ENCODE assay signal across 1 cellular context in the genomic region with DNA sequence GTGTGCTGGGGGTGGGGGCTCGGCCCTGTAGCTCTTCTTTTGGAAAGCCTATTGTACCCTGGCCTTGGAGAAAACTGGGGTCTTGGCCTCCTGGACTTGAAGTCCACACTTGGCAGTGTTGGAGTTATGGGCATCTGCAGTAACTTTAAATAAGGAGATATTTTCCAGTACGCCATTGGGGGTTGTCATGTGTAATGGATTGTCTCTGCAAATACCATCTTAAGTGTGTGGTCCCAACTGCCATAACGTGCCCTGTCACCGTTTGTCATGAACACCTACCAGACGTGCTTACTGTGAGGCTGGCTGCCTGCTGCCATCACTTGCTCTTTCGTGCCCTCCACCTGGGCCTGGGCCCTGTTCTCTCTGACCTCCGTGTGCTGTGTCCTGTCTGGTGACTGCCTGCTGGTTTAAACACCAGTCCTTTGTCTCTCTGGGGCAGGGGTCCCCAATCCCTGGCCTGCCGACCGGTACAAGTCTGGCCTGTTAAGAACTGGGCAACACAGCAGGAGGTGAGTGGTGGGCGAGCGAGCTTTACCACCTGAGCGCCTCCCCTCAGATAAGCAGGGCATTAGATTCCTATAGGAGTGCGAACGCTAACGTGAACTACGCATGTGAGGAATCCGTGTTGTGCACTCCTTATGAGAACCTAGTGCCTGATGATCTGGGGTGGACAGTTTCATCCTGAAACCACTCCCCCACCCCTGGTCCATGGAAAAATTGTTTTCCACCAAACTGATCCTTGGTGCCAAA.
TF ChIP-seq lines count a peak whose summit lies in the region.

No MANE protein-coding gene starts in this region.

TF ChIP-seq in K562, 482 proteins besides CTCF, POLR2A, EP300 and RAD21 (continued from another document and continues in another):
- TF ChIP-seq, protein P1, sequence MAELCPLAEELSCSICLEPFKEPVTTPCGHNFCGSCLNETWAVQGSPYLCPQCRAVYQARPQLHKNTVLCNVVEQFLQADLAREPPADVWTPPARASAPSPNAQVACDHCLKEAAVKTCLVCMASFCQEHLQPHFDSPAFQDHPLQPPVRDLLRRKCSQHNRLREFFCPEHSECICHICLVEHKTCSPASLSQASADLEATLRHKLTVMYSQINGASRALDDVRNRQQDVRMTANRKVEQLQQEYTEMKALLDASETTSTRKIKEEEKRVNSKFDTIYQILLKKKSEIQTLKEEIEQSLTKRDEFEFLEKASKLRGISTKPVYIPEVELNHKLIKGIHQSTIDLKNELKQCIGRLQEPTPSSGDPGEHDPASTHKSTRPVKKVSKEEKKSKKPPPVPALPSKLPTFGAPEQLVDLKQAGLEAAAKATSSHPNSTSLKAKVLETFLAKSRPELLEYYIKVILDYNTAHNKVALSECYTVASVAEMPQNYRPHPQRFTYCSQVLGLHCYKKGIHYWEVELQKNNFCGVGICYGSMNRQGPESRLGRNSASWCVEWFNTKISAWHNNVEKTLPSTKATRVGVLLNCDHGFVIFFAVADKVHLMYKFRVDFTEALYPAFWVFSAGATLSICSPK (IDR thresholded peaks at IDR 0.05; ENCODE audit: borderline replicate concordance): no peak
- TF ChIP-seq SMAD4 (CRISPR knock-in tag; conservative IDR thresholded peaks at IDR 0.05) (no peak), SNIP1 (IDR thresholded peaks at IDR 0.05; ENCODE audit: low read depth) (no peak), CXXC5 (CRISPR knock-in tag; IDR thresholded peaks at IDR 0.05) (no peak; the same call in 1 of the 2 replicates), ZNF766 (CRISPR knock-in tag; conservative IDR thresholded peaks at IDR 0.05) (no peak), PRMT5 (CRISPR knock-in tag; IDR thresholded peaks at IDR 0.05) (no peak), POLR2H (tag; IDR thresholded peaks at IDR 0.05; ENCODE audit: low read depth) (no peak), RAD51 (IDR thresholded peaks at IDR 0.05; ENCODE audit: borderline replicate concordance, low read depth) (no peak), KDM1A (IDR thresholded peaks at IDR 0.05) (no peak), ZNF785 (CRISPR knock-in tag; IDR thresholded peaks at IDR 0.05) (no peak), TAL1 (IDR thresholded peaks at IDR 0.05) (no peak), SAFB (IDR thresholded peaks at IDR 0.05; ENCODE audit: borderline replicate concordance, low read depth, low read length) (no peak), ZFX (CRISPR knock-in tag; IDR thresholded peaks at IDR 0.05) (no peak), CREM (IDR thresholded peaks at IDR 0.05; ENCODE audit: low read depth) (no peak), GATAD2A (IDR thresholded peaks at IDR 0.05) (no peak), CEBPG (CRISPR knock-in tag; IDR thresholded peaks at IDR 0.05) (no peak), CEBPG (tag; conservative IDR thresholded peaks at IDR 0.05 in 1 of 2, IDR thresholded peaks at IDR 0.05 in 1 of 2) (no peak), CEBPB (tag; IDR thresholded peaks at IDR 0.05) (no peak), ELF4 (CRISPR knock-in tag; IDR thresholded peaks at IDR 0.05) (0 out of 2 replicates have a peak, but pooled peaks have one; percentile 7), ZNF77 (CRISPR knock-in tag; IDR thresholded peaks at IDR 0.05) (peak; percentile 51), RBM22 (IDR thresholded peaks at IDR 0.05; ENCODE audit: low read depth, low read length, poor library complexity, severe bottlenecking) (no peak), CBFB (CRISPR knock-in tag; IDR thresholded peaks at IDR 0.05) (no peak), MEIS2 (IDR thresholded peaks at IDR 0.05; ENCODE audit: partially characterized antibody) (peak; percentile 20), ZNF436 (CRISPR knock-in tag; IDR thresholded peaks at IDR 0.05) (no peak), SREBF1 (IDR thresholded peaks at IDR 0.05; ENCODE audit: borderline replicate concordance, low read depth, low read length) (no peak), NCOA2 (IDR thresholded peaks at IDR 0.05; ENCODE audit: partially characterized antibody in 2 of 2) (no peak), RB1 (IDR thresholded peaks at IDR 0.05; ENCODE audit: low read depth) (peak; percentile 22; the same call in 1 of the 2 replicates), SNRNP70 (optimal IDR thresholded peaks at IDR 0.05; ENCODE audit: low read depth, low read length) (no peak), LARP7 (IDR thresholded peaks at IDR 0.05) (no peak), POLR3G (IDR thresholded peaks at IDR 0.05; ENCODE audit: extremely low read depth, insufficient read length, insufficient replicate concordance) (no peak), ZNF764 (CRISPR knock-in tag; IDR thresholded peaks at IDR 0.05; ENCODE audit: low read depth) (no peak), CBX1 (IDR thresholded peaks at IDR 0.05; ENCODE audit: low read depth) (no peak), XRCC3 (IDR thresholded peaks at IDR 0.05) (no peak; the same call in 1 of the 2 replicates), PHB2 (IDR thresholded peaks at IDR 0.05; ENCODE audit: low read depth) (no peak), ZFP36 (IDR thresholded peaks at IDR 0.05; ENCODE audit: low read depth, low read length, partially characterized antibody) (no peak), FUS (optimal IDR thresholded peaks at IDR 0.05; ENCODE audit: low read depth, low read length) (no peak), SMARCC2 (IDR thresholded peaks at IDR 0.05; ENCODE audit: low read depth) (no peak), PURB (CRISPR knock-in tag; IDR thresholded peaks at IDR 0.05; ENCODE audit: low read depth) (no peak), NUFIP1 (IDR thresholded peaks at IDR 0.05; ENCODE audit: partially characterized antibody) (peak; percentile 78)
- TF ChIP-seq, protein P2, sequence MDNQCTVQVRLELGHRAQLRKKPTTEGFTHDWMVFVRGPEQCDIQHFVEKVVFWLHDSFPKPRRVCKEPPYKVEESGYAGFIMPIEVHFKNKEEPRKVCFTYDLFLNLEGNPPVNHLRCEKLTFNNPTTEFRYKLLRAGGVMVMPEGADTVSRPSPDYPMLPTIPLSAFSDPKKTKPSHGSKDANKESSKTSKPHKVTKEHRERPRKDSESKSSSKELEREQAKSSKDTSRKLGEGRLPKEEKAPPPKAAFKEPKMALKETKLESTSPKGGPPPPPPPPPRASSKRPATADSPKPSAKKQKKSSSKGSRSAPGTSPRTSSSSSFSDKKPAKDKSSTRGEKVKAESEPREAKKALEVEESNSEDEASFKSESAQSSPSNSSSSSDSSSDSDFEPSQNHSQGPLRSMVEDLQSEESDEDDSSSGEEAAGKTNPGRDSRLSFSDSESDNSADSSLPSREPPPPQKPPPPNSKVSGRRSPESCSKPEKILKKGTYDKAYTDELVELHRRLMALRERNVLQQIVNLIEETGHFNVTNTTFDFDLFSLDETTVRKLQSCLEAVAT (IDR thresholded peaks at IDR 0.05): no peak
- TF ChIP-seq, protein P3, sequence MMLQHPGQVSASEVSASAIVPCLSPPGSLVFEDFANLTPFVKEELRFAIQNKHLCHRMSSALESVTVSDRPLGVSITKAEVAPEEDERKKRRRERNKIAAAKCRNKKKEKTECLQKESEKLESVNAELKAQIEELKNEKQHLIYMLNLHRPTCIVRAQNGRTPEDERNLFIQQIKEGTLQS (IDR thresholded peaks at IDR 0.05): no peak
- TF ChIP-seq, protein P3 (CRISPR knock-in tag; conservative IDR thresholded peaks at IDR 0.05): no peak
- TF ChIP-seq, protein P4, sequence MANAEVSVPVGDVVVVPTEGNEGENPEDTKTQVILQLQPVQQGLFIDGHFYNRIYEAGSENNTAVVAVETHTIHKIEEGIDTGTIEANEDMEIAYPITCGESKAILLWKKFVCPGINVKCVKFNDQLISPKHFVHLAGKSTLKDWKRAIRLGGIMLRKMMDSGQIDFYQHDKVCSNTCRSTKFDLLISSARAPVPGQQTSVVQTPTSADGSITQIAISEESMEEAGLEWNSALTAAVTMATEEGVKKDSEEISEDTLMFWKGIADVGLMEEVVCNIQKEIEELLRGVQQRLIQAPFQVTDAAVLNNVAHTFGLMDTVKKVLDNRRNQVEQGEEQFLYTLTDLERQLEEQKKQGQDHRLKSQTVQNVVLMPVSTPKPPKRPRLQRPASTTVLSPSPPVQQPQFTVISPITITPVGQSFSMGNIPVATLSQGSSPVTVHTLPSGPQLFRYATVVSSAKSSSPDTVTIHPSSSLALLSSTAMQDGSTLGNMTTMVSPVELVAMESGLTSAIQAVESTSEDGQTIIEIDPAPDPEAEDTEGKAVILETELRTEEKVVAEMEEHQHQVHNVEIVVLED (CRISPR knock-in tag; IDR thresholded peaks at IDR 0.05): no peak
- TF ChIP-seq, protein P5, sequence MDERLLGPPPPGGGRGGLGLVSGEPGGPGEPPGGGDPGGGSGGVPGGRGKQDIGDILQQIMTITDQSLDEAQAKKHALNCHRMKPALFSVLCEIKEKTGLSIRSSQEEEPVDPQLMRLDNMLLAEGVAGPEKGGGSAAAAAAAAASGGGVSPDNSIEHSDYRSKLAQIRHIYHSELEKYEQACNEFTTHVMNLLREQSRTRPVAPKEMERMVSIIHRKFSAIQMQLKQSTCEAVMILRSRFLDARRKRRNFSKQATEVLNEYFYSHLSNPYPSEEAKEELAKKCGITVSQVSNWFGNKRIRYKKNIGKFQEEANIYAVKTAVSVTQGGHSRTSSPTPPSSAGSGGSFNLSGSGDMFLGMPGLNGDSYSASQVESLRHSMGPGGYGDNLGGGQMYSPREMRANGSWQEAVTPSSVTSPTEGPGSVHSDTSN (CRISPR knock-in tag; IDR thresholded peaks at IDR 0.05; ENCODE audit: low read depth): no peak
- TF ChIP-seq, protein P5 (tag; conservative IDR thresholded peaks at IDR 0.05; ENCODE audit: low read depth): no peak
- TF ChIP-seq, protein P6, sequence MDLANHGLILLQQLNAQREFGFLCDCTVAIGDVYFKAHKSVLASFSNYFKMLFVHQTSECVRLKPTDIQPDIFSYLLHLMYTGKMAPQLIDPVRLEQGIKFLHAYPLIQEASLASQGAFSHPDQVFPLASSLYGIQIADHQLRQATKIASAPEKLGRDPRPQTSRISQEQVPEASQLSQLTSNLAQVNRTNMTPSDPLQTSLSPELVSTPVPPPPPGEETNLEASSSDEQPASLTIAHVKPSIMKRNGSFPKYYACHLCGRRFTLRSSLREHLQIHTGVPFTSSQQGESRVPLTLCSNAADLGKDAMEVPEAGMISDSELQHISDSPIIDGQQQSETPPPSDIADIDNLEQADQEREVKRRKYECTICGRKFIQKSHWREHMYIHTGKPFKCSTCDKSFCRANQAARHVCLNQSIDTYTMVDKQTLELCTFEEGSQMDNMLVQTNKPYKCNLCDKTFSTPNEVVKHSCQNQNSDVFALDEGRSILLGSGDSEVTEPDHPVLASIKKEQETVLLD (IDR thresholded peaks at IDR 0.05): peak; percentile 40; the same call in 1 of the 2 replicates
- TF ChIP-seq, protein P7, sequence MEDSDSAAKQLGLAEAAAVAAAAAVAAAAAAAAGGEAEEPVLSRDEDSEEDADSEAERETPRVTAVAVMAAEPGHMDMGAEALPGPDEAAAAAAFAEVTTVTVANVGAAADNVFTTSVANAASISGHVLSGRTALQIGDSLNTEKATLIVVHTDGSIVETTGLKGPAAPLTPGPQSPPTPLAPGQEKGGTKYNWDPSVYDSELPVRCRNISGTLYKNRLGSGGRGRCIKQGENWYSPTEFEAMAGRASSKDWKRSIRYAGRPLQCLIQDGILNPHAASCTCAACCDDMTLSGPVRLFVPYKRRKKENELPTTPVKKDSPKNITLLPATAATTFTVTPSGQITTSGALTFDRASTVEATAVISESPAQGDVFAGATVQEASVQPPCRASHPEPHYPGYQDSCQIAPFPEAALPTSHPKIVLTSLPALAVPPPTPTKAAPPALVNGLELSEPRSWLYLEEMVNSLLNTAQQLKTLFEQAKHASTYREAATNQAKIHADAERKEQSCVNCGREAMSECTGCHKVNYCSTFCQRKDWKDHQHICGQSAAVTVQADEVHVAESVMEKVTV (CRISPR knock-in tag; IDR thresholded peaks at IDR 0.05): no peak
- TF ChIP-seq, protein P8, sequence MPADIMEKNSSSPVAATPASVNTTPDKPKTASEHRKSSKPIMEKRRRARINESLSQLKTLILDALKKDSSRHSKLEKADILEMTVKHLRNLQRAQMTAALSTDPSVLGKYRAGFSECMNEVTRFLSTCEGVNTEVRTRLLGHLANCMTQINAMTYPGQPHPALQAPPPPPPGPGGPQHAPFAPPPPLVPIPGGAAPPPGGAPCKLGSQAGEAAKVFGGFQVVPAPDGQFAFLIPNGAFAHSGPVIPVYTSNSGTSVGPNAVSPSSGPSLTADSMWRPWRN (IDR thresholded peaks at IDR 0.05; ENCODE audit: low read depth): no peak
- TF ChIP-seq, protein P9, sequence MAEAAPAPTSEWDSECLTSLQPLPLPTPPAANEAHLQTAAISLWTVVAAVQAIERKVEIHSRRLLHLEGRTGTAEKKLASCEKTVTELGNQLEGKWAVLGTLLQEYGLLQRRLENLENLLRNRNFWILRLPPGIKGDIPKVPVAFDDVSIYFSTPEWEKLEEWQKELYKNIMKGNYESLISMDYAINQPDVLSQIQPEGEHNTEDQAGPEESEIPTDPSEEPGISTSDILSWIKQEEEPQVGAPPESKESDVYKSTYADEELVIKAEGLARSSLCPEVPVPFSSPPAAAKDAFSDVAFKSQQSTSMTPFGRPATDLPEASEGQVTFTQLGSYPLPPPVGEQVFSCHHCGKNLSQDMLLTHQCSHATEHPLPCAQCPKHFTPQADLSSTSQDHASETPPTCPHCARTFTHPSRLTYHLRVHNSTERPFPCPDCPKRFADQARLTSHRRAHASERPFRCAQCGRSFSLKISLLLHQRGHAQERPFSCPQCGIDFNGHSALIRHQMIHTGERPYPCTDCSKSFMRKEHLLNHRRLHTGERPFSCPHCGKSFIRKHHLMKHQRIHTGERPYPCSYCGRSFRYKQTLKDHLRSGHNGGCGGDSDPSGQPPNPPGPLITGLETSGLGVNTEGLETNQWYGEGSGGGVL (CRISPR knock-in tag; IDR thresholded peaks at IDR 0.05): no peak
- TF ChIP-seq, protein P10, sequence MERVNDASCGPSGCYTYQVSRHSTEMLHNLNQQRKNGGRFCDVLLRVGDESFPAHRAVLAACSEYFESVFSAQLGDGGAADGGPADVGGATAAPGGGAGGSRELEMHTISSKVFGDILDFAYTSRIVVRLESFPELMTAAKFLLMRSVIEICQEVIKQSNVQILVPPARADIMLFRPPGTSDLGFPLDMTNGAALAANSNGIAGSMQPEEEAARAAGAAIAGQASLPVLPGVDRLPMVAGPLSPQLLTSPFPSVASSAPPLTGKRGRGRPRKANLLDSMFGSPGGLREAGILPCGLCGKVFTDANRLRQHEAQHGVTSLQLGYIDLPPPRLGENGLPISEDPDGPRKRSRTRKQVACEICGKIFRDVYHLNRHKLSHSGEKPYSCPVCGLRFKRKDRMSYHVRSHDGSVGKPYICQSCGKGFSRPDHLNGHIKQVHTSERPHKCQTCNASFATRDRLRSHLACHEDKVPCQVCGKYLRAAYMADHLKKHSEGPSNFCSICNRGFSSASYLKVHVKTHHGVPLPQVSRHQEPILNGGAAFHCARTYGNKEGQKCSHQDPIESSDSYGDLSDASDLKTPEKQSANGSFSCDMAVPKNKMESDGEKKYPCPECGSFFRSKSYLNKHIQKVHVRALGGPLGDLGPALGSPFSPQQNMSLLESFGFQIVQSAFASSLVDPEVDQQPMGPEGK (CRISPR knock-in tag; IDR thresholded peaks at IDR 0.05; ENCODE audit: borderline replicate concordance): 0 out of 2 replicates have a peak, but pooled peaks have one; percentile 12
